ENCODE assay signal across 8 cellular contexts in the genomic region with DNA sequence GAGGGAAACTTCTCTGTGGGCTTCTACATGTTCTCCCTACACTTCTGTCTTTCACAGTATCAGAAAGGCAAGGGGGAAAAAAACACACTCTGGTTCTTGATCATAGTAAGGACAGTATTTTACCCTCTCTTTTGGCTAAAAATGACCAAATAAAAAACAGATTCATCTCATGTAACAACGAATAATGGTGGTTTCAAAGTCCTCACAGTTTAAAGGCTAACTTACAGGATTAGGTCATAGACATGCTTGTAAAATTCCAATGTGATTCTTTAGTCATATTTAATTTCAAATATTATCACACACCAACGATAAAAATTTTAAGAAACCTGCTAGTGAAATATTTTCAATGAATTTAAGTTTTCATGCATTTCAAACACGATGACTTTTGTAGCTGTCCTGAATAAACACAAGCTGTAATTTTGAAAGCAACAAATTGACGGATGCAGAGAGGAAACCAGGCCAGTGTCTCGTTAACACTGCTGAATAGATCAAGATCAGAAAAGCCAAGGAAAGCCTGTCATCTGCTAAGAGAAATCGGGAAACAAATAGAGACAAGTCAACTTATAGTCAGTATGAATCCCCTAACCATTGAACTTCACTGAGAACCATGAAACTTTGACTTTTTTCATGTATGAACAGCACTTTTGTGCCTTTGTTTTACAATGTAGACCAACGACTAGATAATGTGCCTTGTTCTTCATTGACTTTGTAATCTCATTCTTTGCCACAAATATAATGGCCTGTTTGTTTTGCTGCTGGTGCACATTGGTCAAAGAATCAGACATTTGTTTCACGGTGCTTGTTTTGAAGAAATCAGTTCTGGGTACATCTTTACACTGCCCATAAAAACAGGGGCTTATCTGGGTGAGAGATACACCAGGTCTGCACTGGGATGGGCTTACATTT. TPM values are rescaled to one million over a fixed set of nuclear protein-coding genes. Genes with fewer than 3 reads are reported as not detected.
DNase-seq lines count a peak whose midpoint lies in the region; TF ChIP-seq lines count a peak whose summit lies in the region.
"Had no signal": no experiment of that assay in that cellular context is flagged by ENCODE, and none has a peak within 500 bp of the region (broad histone marks: within the 10 kb centered on the region; RNA-seq: fewer than 3 reads in every experiment).

No MANE protein-coding gene starts in this region.

- DNase-seq in SK-MEL-5 (ENCODE audit: low read depth, low spot score) (peak; percentile 91), thyroid gland (no peak), occipital lobe (lab: John Stamatoyannopoulos, UW) (no peak)
- no peak for DNase-seq in NK-92 treated with Interleukin-12 subunit alpha and Interleukin-12 subunit beta, amount 100 ng/mL, for 24 hours (lab: John Stamatoyannopoulos, UW)
- no peak for DNase-seq in stimulated activated CD4-positive, alpha-beta T cell treated with anti-CD3 and anti-CD28 coated beads, Interleukin-15, amount 100 ng/mL, for 24 hours
- DNase-seq: NCI-H1092 had no signal

- H3K9me3 ChIP-seq in endocrine pancreas (ENCODE audit: control insufficient read depth, low read length), result no peaks in the 10 kb centered on the region
- no peaks in the 10 kb centered on the region for H3K9me3 ChIP-seq in muscle layer of colon (ENCODE audit: low read length)
- H3K9me3 ChIP-seq in thyroid gland, result no peaks in the 10 kb centered on the region

- H3K27me3 ChIP-seq in endocrine pancreas (ENCODE audit: control insufficient read depth, insufficient read depth, low read length), result no peaks in the 10 kb centered on the region
- no peaks in the 10 kb centered on the region for H3K27me3 ChIP-seq in muscle layer of colon (ENCODE audit: control insufficient read depth in 1 of 2, insufficient read depth in 2 of 2, low read length in 2 of 2)
- H3K27me3 ChIP-seq in thyroid gland, result no peaks in the 10 kb centered on the region

- intact Hi-C loops in thyroid gland (cut with DNase I), result no loop called here

- 63 to 71% methylated on average over 8 of the region's 8 CpGs for WGBS in thyroid gland, 2 donors

- H3K9ac ChIP-seq in endocrine pancreas (ENCODE audit: control insufficient read depth, insufficient read depth, low read length), result no peak overlapping the region
- H3K9ac ChIP-seq in muscle layer of colon (ENCODE audit: low read length), result no peak overlapping the region

- H3K4me3 ChIP-seq in endocrine pancreas (ENCODE audit: control insufficient read depth, insufficient read depth, low read length) (peak overlapping the region; percentile 47), muscle layer of colon (ENCODE audit: low read depth in 1 of 2, low read length in 2 of 2) (no peak overlapping the region), thyroid gland (replicated peaks in 1 of 3) (no peak overlapping the region)

- H3K4me1 ChIP-seq in endocrine pancreas (ENCODE audit: control insufficient read depth, insufficient read depth, low read length), result peaks cover 24% of the 10 kb centered on the region
- peaks cover 87% of the 10 kb centered on the region for H3K4me1 ChIP-seq in muscle layer of colon (ENCODE audit: insufficient read depth, low read length)
- H3K4me1 ChIP-seq in thyroid gland, result peaks cover 27 to 52% of the 10 kb centered on the region in 2 donors

- H3K36me3 ChIP-seq in endocrine pancreas (ENCODE audit: control insufficient read depth, insufficient read depth, low read length) (no peaks in the 10 kb centered on the region), muscle layer of colon (ENCODE audit: insufficient read depth, low read length) (no peaks in the 10 kb centered on the region), thyroid gland (no peaks in the 10 kb centered on the region)

- TF ChIP-seq POLR2A in thyroid gland (IDR thresholded peaks at IDR 0.05), result no peak

- in situ Hi-C loops in SK-MEL-5 (cut with HindIII; ENCODE audit: low pct_unique_long_range_greater_than_20kb, low sequenced_read_pairs), result no loop called here

- H3K27ac ChIP-seq in muscle layer of colon (ENCODE audit: low read depth, low read length) (peak overlapping the region; percentile 53), thyroid gland (peak overlapping the region in 2 of 3 donors; percentile 12 to 43)

- TF ChIP-seq CTCF in thyroid gland (IDR thresholded peaks at IDR 0.05), result no peak

RNA-seq across cellular contexts. Expression of gene MBNL2, which starts 22.0 kb away (rescaled TPM):
- 13.8 and 17.9 TPM in 2 replicates for total RNA-seq in SK-MEL-5 (2014; rRNA removed; shearing (Covaris generic))
- polyA plus RNA-seq in SK-MEL-5 (2015; cell fraction: cytosol; rRNA removed), result 16.2 and 25.3 TPM in 2 replicates
- 14.8 and 17.1 TPM in 2 replicates for polyA plus RNA-seq in SK-MEL-5 (2015; cell fraction: nucleus; rRNA removed)
- 10 to 100 TPM; 93.4 to 99.9 (median 98.3) TPM for total RNA-seq in thyroid gland
- total RNA-seq in occipital lobe, result 29.2 TPM
